ENCODE assay signal across 17 cellular contexts in genomic region chr15:40991355-40991754, GRCh38. TPM values are rescaled to one million over a fixed set of nuclear protein-coding genes. Genes with fewer than 3 reads are reported as not detected.
DNase-seq lines count a peak whose midpoint lies in the region; ATAC-seq and TF ChIP-seq lines count a peak whose summit lies in the region.
"Had no signal": no experiment of that assay in that cellular context is flagged by ENCODE, and none has a peak within 500 bp of the region (broad histone marks: within the 10 kb centered on the region; RNA-seq: fewer than 3 reads in every experiment).

No MANE protein-coding gene starts in this region.

- peaks cover 6% of the 10 kb centered on the region for H3K9me3 Mint-ChIP-seq in activated CD4-positive, alpha-beta T cell treated with anti-CD3 and anti-CD28 coated beads, Interleukin-2, amount 10 ng/mL, durations not matched to agents 24 days and 14 days
- H3K9me3 Mint-ChIP-seq in activated T-helper 1 cell treated with anti-CD3 and anti-CD28 coated beads, Interleukin-12 subunit alpha, Interleukin-12 subunit beta, Interleukin-2, Interleukin-4 antibody, amounts not matched to agents 30 ng/mL and 10 ng/mL and 1 ng/mL, durations not matched to agents 14 hours and 24 hours and 36 hours = no peaks in the 10 kb centered on the region
- H3K9me3 Mint-ChIP-seq in naive thymus-derived CD4-positive, alpha-beta T cell = peaks cover 0 to 4% (median 0%) of the 10 kb centered on the region in 11 donors

- no peak for DNase-seq in activated CD4-positive, alpha-beta T cell treated with anti-CD3 and anti-CD28 coated beads, Interleukin-2, amount 10 ng/mL, durations not matched to agents 24 days and 14 days
- no peak for DNase-seq in activated CD4-positive, alpha-beta T cell treated with anti-CD3 and anti-CD28 coated beads, Interleukin-2, amount 50 U/mL, for 48 hours
- DNase-seq in activated T-helper 1 cell treated with anti-CD3 and anti-CD28 coated beads, Interleukin-12 subunit alpha, Interleukin-12 subunit beta, Interleukin-2, Interleukin-4 antibody, amounts not matched to agents 30 ng/mL and 10 ng/mL and 1 ng/mL, durations not matched to agents 14 hours and 24 hours and 36 hours (ENCODE audit: low spot score) = no peak
- no peak for DNase-seq in naive thymus-derived CD4-positive, alpha-beta T cell
- DNase-seq in ecto neural progenitor cell (ENCODE audit: low spot score) = no peak
- no peak for DNase-seq in NCI-H2081 treated with DMSO at 0.1 percent for 48 hours (lab: John Stamatoyannopoulos, UW)
- no peak for DNase-seq in C1 segment of cervical spinal cord (lab: John Stamatoyannopoulos, UW)
- DNase-seq: 8988T, DMS79, H7, NCI-H146, NCI-H2227 treated with DMSO at 0.1 percent for 48 hours, NCI-H526 treated with DMSO at 0.1 percent for 48 hours had no signal

- no peak for TF ChIP-seq CTCF in HEK293 (tag by site-specific recombination; IDR thresholded peaks at IDR 0.05)

- peaks cover 4 to 57% of the 10 kb centered on the region in 2 experiments; a peak in 2 of 3 replicates for H3K36me3 ChIP-seq in HEK293 (ENCODE audit: control insufficient read depth in 2 of 2, insufficient read depth in 1 of 2, low read length in 2 of 2)
- H3K36me3 ChIP-seq in naive thymus-derived CD4-positive, alpha-beta T cell (ENCODE audit: control insufficient read depth in 2 of 3, insufficient read depth in 3 of 3, low read length in 3 of 3) = peaks cover 5 to 55% (median 11%) of the 10 kb centered on the region in 3 experiments

- H3K4me3 ChIP-seq in HEK293 (ENCODE audit: low read depth, low read length) = no peak overlapping the region
- H3K4me3 ChIP-seq in naive thymus-derived CD4-positive, alpha-beta T cell (ENCODE audit: low read length) = no peak overlapping the region
- H3K4me3 ChIP-seq: GM12878, K562 had no signal

- H3K27ac Mint-ChIP-seq in activated CD4-positive, alpha-beta T cell treated with anti-CD3 and anti-CD28 coated beads, Interleukin-2, amount 10 ng/mL, durations not matched to agents 24 days and 14 days = peak overlapping the region; percentile 68
- H3K27ac Mint-ChIP-seq in activated T-helper 1 cell treated with anti-CD3 and anti-CD28 coated beads, Interleukin-12 subunit alpha, Interleukin-12 subunit beta, Interleukin-2, Interleukin-4 antibody, amounts not matched to agents 30 ng/mL and 10 ng/mL and 1 ng/mL, durations not matched to agents 14 hours and 24 hours and 36 hours = peak overlapping the region; percentile 3
- peak overlapping the region in 5 of 9 donors; percentile 1 to 70 (median 13) for H3K27ac Mint-ChIP-seq in naive thymus-derived CD4-positive, alpha-beta T cell

- peaks cover 21% of the 10 kb centered on the region for H3K4me1 Mint-ChIP-seq in activated CD4-positive, alpha-beta T cell treated with anti-CD3 and anti-CD28 coated beads, Interleukin-2, amount 10 ng/mL, durations not matched to agents 24 days and 14 days
- H3K4me1 Mint-ChIP-seq in activated T-helper 1 cell treated with anti-CD3 and anti-CD28 coated beads, Interleukin-12 subunit alpha, Interleukin-12 subunit beta, Interleukin-2, Interleukin-4 antibody, amounts not matched to agents 30 ng/mL and 10 ng/mL and 1 ng/mL, durations not matched to agents 14 hours and 24 hours and 36 hours (ENCODE audit: low read depth) = peaks cover 27% of the 10 kb centered on the region
- H3K4me1 Mint-ChIP-seq in naive thymus-derived CD4-positive, alpha-beta T cell = peaks cover 0 to 16% (median 0%) of the 10 kb centered on the region in 7 donors

- peaks cover 58% of the 10 kb centered on the region for H3K36me3 Mint-ChIP-seq in activated CD4-positive, alpha-beta T cell treated with anti-CD3 and anti-CD28 coated beads, Interleukin-2, amount 10 ng/mL, durations not matched to agents 24 days and 14 days (ENCODE audit: low read depth)
- peaks cover 49% of the 10 kb centered on the region for H3K36me3 Mint-ChIP-seq in activated T-helper 1 cell treated with anti-CD3 and anti-CD28 coated beads, Interleukin-12 subunit alpha, Interleukin-12 subunit beta, Interleukin-2, Interleukin-4 antibody, amounts not matched to agents 30 ng/mL and 10 ng/mL and 1 ng/mL, durations not matched to agents 14 hours and 24 hours and 36 hours (ENCODE audit: low read depth)
- peaks cover 15 to 61% (median 30%) of the 10 kb centered on the region in 5 donors for H3K36me3 Mint-ChIP-seq in naive thymus-derived CD4-positive, alpha-beta T cell

- POLR2A ChIA-PET in HEK293 (lab: Yijun Ruan, JAX) = interaction anchor here (1.4 kb wide), 1 partner anchor 38 kb away, joined by 3 read pairs; the partner anchor contains the start of gene CHAC1
- POLR2A ChIA-PET in naive thymus-derived CD4-positive, alpha-beta T cell (lab: Charles Lee) = no interaction called here

- no peak for ATAC-seq in naive thymus-derived CD4-positive, alpha-beta T cell
- ATAC-seq: GM12878, K562 had no signal

- H3K27ac ChIP-seq in HEK293 (ENCODE audit: extremely low read depth, low read depth, low read length) = no peak overlapping the region
- no peak overlapping the region for H3K27ac ChIP-seq in naive thymus-derived CD4-positive, alpha-beta T cell (ENCODE audit: low read depth, low read length)
- H3K27ac ChIP-seq: C4-2B had no signal

- no peaks in the 10 kb centered on the region for H3K9me3 ChIP-seq in HEK293 (ENCODE audit: control insufficient read depth, insufficient read depth, low read depth, low read length)
- H3K9me3 ChIP-seq in naive thymus-derived CD4-positive, alpha-beta T cell (ENCODE audit: control insufficient read depth in 2 of 3, low read length in 3 of 3) = no peaks in the 10 kb centered on the region

- no peaks in the 10 kb centered on the region for H3K27me3 ChIP-seq in naive thymus-derived CD4-positive, alpha-beta T cell (ENCODE audit: control insufficient read depth in 2 of 2, insufficient read depth in 2 of 2, low read length in 2 of 2)

- peak overlapping the region; percentile 1 for H3K4me3 Mint-ChIP-seq in activated CD4-positive, alpha-beta T cell treated with anti-CD3 and anti-CD28 coated beads, Interleukin-2, amount 10 ng/mL, durations not matched to agents 24 days and 14 days
- H3K4me3 Mint-ChIP-seq in activated T-helper 1 cell treated with anti-CD3 and anti-CD28 coated beads, Interleukin-12 subunit alpha, Interleukin-12 subunit beta, Interleukin-2, Interleukin-4 antibody, amounts not matched to agents 30 ng/mL and 10 ng/mL and 1 ng/mL, durations not matched to agents 14 hours and 24 hours and 36 hours = no peak overlapping the region
- no peak overlapping the region for H3K4me3 Mint-ChIP-seq in naive thymus-derived CD4-positive, alpha-beta T cell

- intact Hi-C loops in activated CD4-positive, alpha-beta T cell treated with anti-CD3 and anti-CD28 coated beads, Interleukin-2, amount 10 ng/mL, durations not matched to agents 24 days and 14 days (cut with micrococcal nuclease) = no loop called here
- intact Hi-C loops in activated T-helper 1 cell treated with anti-CD3 and anti-CD28 coated beads, Interleukin-12 subunit alpha, Interleukin-12 subunit beta, Interleukin-2, Interleukin-4 antibody, amounts not matched to agents 30 ng/mL and 10 ng/mL and 1 ng/mL, durations not matched to agents 14 hours and 24 hours and 36 hours (cut with micrococcal nuclease) = loop anchor here (2.0 kb wide), 1 partner anchor 25 kb away; no protein-coding TSS in a partner anchor
- intact Hi-C loops in naive thymus-derived CD4-positive, alpha-beta T cell (cut with micrococcal nuclease) = no loop called here

- H3K4me1 ChIP-seq in HEK293 (ENCODE audit: control insufficient read depth, insufficient read depth, low read length) = no peaks in the 10 kb centered on the region
- no peaks in the 10 kb centered on the region for H3K4me1 ChIP-seq in naive thymus-derived CD4-positive, alpha-beta T cell (ENCODE audit: control insufficient read depth in 2 of 2, insufficient read depth in 2 of 2, low read length in 2 of 2)

- no peaks in the 10 kb centered on the region for H3K27me3 Mint-ChIP-seq in activated CD4-positive, alpha-beta T cell treated with anti-CD3 and anti-CD28 coated beads, Interleukin-2, amount 10 ng/mL, durations not matched to agents 24 days and 14 days
- H3K27me3 Mint-ChIP-seq in activated T-helper 1 cell treated with anti-CD3 and anti-CD28 coated beads, Interleukin-12 subunit alpha, Interleukin-12 subunit beta, Interleukin-2, Interleukin-4 antibody, amounts not matched to agents 30 ng/mL and 10 ng/mL and 1 ng/mL, durations not matched to agents 14 hours and 24 hours and 36 hours (ENCODE audit: insufficient read depth) = no peaks in the 10 kb centered on the region
- H3K27me3 Mint-ChIP-seq in naive thymus-derived CD4-positive, alpha-beta T cell = no peaks in the 10 kb centered on the region

- CTCF ChIA-PET in HEK293 (lab: Yijun Ruan, JAX) = interaction anchor here (0.8 kb wide), 1 partner anchor 34 kb away, joined by 3 read pairs; no protein-coding TSS in a partner anchor
- CTCF ChIA-PET in naive thymus-derived CD4-positive, alpha-beta T cell (lab: Charles Lee) = no interaction called here

TF ChIP-seq in HEK293, 187 proteins besides CTCF, POLR2A, EP300 and RAD21 (continues in another document):
- TF ChIP-seq SP7 (tag by site-specific recombination; IDR thresholded peaks at IDR 0.05) = 0 out of 2 replicates have a peak, but pooled peaks have one; percentile 24
- TF ChIP-seq WT1 (tag by site-specific recombination; IDR thresholded peaks at IDR 0.05) = no peak

RNA-seq across cellular contexts. Expression of gene CHAC1, which starts 38.1 kb away (rescaled TPM):
- 8.4 and 9.8 TPM in 2 replicates for total RNA-seq in activated CD4-positive, alpha-beta T cell treated with anti-CD3 and anti-CD28 coated beads, Interleukin-2, amount 10 ng/mL, durations not matched to agents 24 days and 14 days
- 11.7 and 12.4 TPM in 2 replicates for total RNA-seq in activated T-helper 1 cell treated with anti-CD3 and anti-CD28 coated beads, Interleukin-12 subunit alpha, Interleukin-12 subunit beta, Interleukin-2, Interleukin-4 antibody, amounts not matched to agents 30 ng/mL and 10 ng/mL and 1 ng/mL, durations not matched to agents 14 hours and 24 hours and 36 hours
- 1 to 10 TPM in 3 of 5 experiments, under 1 TPM in 2; 0.24 to 5.7 (median 1.1) TPM for total RNA-seq in naive thymus-derived CD4-positive, alpha-beta T cell
- polyA plus RNA-seq in naive thymus-derived CD4-positive, alpha-beta T cell = under 1 TPM in 1 of 2 donors, not detected in 1; 0.39 TPM

Comparison
In these comparisons a context has a peak if more than half of its experiments do, and no peak if none do; other contexts are left out.
1. H3K27ac Mint-ChIP-seq: peak in every context shown above with its lines; median percentile 68 in activated CD4-positive, alpha-beta T cell treated with anti-CD3 and anti-CD28 coated beads, Interleukin-2, amount 10 ng/mL, durations not matched to agents 24 days and 14 days; 13 in naive thymus-derived CD4-positive, alpha-beta T cell; 3 in activated T-helper 1 cell treated with anti-CD3 and anti-CD28 coated beads, Interleukin-12 subunit alpha, Interleukin-12 subunit beta, Interleukin-2, Interleukin-4 antibody, amounts not matched to agents 30 ng/mL and 10 ng/mL and 1 ng/mL, durations not matched to agents 14 hours and 24 hours and 36 hours.